Comparison of ENCODE assay signal across 19 cellular contexts in the genomic region with DNA sequence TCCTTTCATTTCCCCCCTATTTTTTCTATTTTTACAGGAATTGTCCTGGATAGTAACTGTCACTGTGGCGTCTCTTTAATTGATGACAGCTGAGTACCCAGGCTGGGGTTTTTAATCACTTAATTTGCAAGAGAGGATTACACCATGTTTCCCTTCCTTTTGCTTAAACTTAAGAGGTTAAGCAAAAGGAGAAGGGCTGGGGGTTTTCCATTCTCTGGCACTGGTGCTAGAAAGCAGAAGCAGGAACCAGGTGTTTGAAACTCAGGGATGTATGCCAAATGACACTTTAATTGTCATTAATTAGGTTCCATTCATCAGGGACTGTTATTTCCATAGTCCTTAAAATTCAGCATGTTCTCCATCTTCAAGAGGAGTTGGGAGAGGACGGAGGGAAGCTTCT.
DNase-seq lines count a peak whose midpoint lies in the region; TF ChIP-seq lines count a peak whose summit lies in the region.
"Had no signal": no experiment of that assay in that cellular context is flagged by ENCODE, and none has a peak within 500 bp of the region (broad histone marks: within the 10 kb centered on the region; RNA-seq: fewer than 3 reads in every experiment).

No MANE protein-coding gene starts in this region.

- no peaks in the 10 kb centered on the region for H3K9me2 ChIP-seq in MM.1S (replicated peaks; ENCODE audit: insufficient read depth, low read length)
- H3K9me2 ChIP-seq in OCI-LY7 (ENCODE audit: insufficient read depth, low read length): no peaks in the 10 kb centered on the region

- TF ChIP-seq CTCF in MM.1S (IDR thresholded peaks at IDR 0.05; ENCODE audit: low read length): no peak
- TF ChIP-seq CTCF in OCI-LY7 (conservative IDR thresholded peaks at IDR 0.05; ENCODE audit: low read length): no peak

- H3K4me3 ChIP-seq in MM.1S (ENCODE audit: low read length) (no peak overlapping the region), OCI-LY7 (ENCODE audit: low read depth, low read length, poor library complexity, severe bottlenecking) (no peak overlapping the region)
- H3K4me3 ChIP-seq: A549, BLaER1, HAP-1, SK-N-MC had no signal

- H3K4me2 ChIP-seq in MM.1S (ENCODE audit: low read depth, low read length): peak overlapping the region; percentile 72
- peak overlapping the region; percentile 34; the same call in 1 of the 2 replicates for H3K4me2 ChIP-seq in OCI-LY7 (ENCODE audit: low read length)
- H3K4me2 ChIP-seq: A549, BLaER1 had no signal

- no TSS peak for BruUV-seq in OCI-LY7 (replicated peaks; lab: Mats Ljungman, UMichigan)

- CTCF ChIA-PET in OCI-LY7 (lab: Charles Lee; ENCODE audit: unreplicated experiment): no interaction called here

- no peaks in the 10 kb centered on the region for H3K9me3 ChIP-seq in MM.1S (replicated peaks; ENCODE audit: insufficient read depth, low read length)
- no peaks in the 10 kb centered on the region for H3K9me3 ChIP-seq in OCI-LY7 (ENCODE audit: low read length)
- H3K9me3 ChIP-seq: A549, BLaER1, HAP-1 had no signal

- H2AFZ ChIP-seq in MM.1S (ENCODE audit: low read length): no peak overlapping the region
- H2AFZ ChIP-seq in OCI-LY7 (ENCODE audit: low read length): no peak overlapping the region

- POLR2A ChIA-PET in OCI-LY7 (lab: Charles Lee): interaction anchor here (1.0 kb wide), 1 partner anchor 16 kb away, joined by 3 read pairs; no protein-coding TSS in a partner anchor

- intact Hi-C loops in OCI-LY7 (cut with micrococcal nuclease; ENCODE audit: unreplicated experiment): no loop called here

- H3K9ac ChIP-seq in MM.1S (ENCODE audit: low read length): peak overlapping the region; percentile 21; the same call in 1 of the 2 replicates
- H3K9ac ChIP-seq: BLaER1 had no signal

- H3K27ac ChIP-seq in MM.1S (ENCODE audit: low read length): peak overlapping the region; percentile 93
- no peak overlapping the region for H3K27ac ChIP-seq in OCI-LY7 (ENCODE audit: low read depth, low read length, poor library complexity, severe bottlenecking)
- no peak overlapping the region for H3K27ac ChIP-seq in substantia nigra (ENCODE audit: low read depth, low read length, poor library complexity, severe bottlenecking)
- H3K27ac ChIP-seq: A549, BLaER1, SK-N-MC had no signal

- H3F3A ChIP-seq in MM.1S (ENCODE audit: insufficient read depth, low read length): peaks cover 52% of the 10 kb centered on the region

- no peaks in the 10 kb centered on the region for H3K27me3 ChIP-seq in MM.1S (replicated peaks; ENCODE audit: insufficient read depth, low read length)
- H3K27me3 ChIP-seq: BLaER1 had no signal

- H3K36me3 ChIP-seq in MM.1S (replicated peaks; ENCODE audit: insufficient read depth, low read length) (no peaks in the 10 kb centered on the region), OCI-LY7 (ENCODE audit: insufficient read depth, low read length) (no peaks in the 10 kb centered on the region)
- H3K36me3 ChIP-seq: BLaER1, HAP-1 had no signal

- DNase-seq in COR-L47 (lab: John Stamatoyannopoulos, UW): peak; percentile 92
- no peak for DNase-seq in MM.1S
- DNase-seq in NCI-H748 (lab: John Stamatoyannopoulos, UW; ENCODE audit: unreplicated experiment): peak; percentile 76
- DNase-seq in OCI-LY7 (ENCODE audit: low spot score): no peak
- no peak for DNase-seq in NCI-H1092 (lab: John Stamatoyannopoulos, UW)
- DNase-seq in DMS53 (lab: John Stamatoyannopoulos, UW): no peak
- DNase-seq in germinal center (ENCODE audit: low spot score): no peak
- no peak for DNase-seq in substantia nigra (lab: John Stamatoyannopoulos, UW)
- DNase-seq: Calu3; CD4-positive, alpha-beta memory T cell; DMS79 treated with DMSO at 0.1 percent for 48 hours; NCI-H1436 treated with DMSO at 0.1 percent for 48 hours; NCI-H226; OCI-M1; SHP77 had no signal

- H3K4me1 ChIP-seq in MM.1S (ENCODE audit: low read length) (peaks cover 74% of the 10 kb centered on the region), OCI-LY7 (ENCODE audit: insufficient read depth, low read length, poor library complexity, severe bottlenecking) (peaks cover 16% of the 10 kb centered on the region)
- H3K4me1 ChIP-seq: A549, HAP-1 had no signal

- H3K79me2 ChIP-seq in MM.1S (ENCODE audit: low read length) (no peaks in the 10 kb centered on the region), OCI-LY7 (ENCODE audit: insufficient read depth, low read depth, low read length) (no peaks in the 10 kb centered on the region)

- H4K20me1 ChIP-seq in MM.1S (ENCODE audit: insufficient read depth, low read length): no peaks in the 10 kb centered on the region
- H4K20me1 ChIP-seq in OCI-LY7 (ENCODE audit: insufficient read depth, low read length): no peaks in the 10 kb centered on the region
- H4K20me1 ChIP-seq: BLaER1 had no signal

Comparison
In these comparisons a context has a peak if more than half of its experiments do, and no peak if none do; other contexts are left out.
1. DNase-seq: peak in COR-L47 (single experiment) and NCI-H748 (single experiment); none in MM.1S (single experiment), OCI-LY7 (single experiment), NCI-H1092 (single experiment), DMS53 (single experiment), germinal center (single experiment) and substantia nigra (0 of 49).